In genomic region chr13:48304132-48304876, GRCh38 we compare ENCODE assay signal across 8 cellular contexts. TPM values are rescaled to one million over a fixed set of nuclear protein-coding genes. Genes with fewer than 3 reads are reported as not detected.
DNase-seq lines count a peak whose midpoint lies in the region; ATAC-seq and TF ChIP-seq lines count a peak whose summit lies in the region.

No MANE protein-coding gene starts in this region.

- H3K36me3 ChIP-seq in IMR-90 (ENCODE audit: control insufficient read depth, insufficient read depth, low read length) (no peaks in the 10 kb centered on the region), mucosa of rectum (ENCODE audit: control insufficient read depth in 2 of 2, insufficient read depth in 2 of 2, low read length in 2 of 2) (no peaks in the 10 kb centered on the region), vagina (no peaks in the 10 kb centered on the region)

- 0 out of 2 replicates have a peak, but pooled peaks have one; percentile 3 for TF ChIP-seq CTCF in IMR-90 (conservative IDR thresholded peaks at IDR 0.05; ENCODE audit: low read depth, low read length)
- TF ChIP-seq CTCF in VCaP (conservative IDR thresholded peaks at IDR 0.05): no peak
- TF ChIP-seq CTCF in vagina (IDR thresholded peaks at IDR 0.05): no peak

- peak overlapping the region; percentile 7 for H3K14ac ChIP-seq in IMR-90 (replicated peaks; ENCODE audit: low read depth, low read length)

- no peak overlapping the region for H2BK120ac ChIP-seq in IMR-90 (ENCODE audit: low read depth, low read length)

- peaks cover 5% of the 10 kb centered on the region; the same call in 1 of the 2 replicates for H4K20me1 ChIP-seq in IMR-90 (ENCODE audit: insufficient read depth, low read length)

- H3K4me2 ChIP-seq in IMR-90 (ENCODE audit: low read depth, low read length): peak overlapping the region; percentile 98

- H3K27me3 ChIP-seq in IMR-90 (ENCODE audit: control insufficient read depth, insufficient read depth, low read length) (no peaks in the 10 kb centered on the region), mucosa of rectum (ENCODE audit: control insufficient read depth in 2 of 2, insufficient read depth in 2 of 2, low read length in 2 of 2) (no peaks in the 10 kb centered on the region), vagina (no peaks in the 10 kb centered on the region)

- peak overlapping the region; percentile 64 for H2BK5ac ChIP-seq in IMR-90 (ENCODE audit: low read depth, low read length, poor library complexity, severe bottlenecking)

- peak overlapping the region; percentile 51 for H3K56ac ChIP-seq in IMR-90 (ENCODE audit: extremely low read depth, insufficient read depth, low read length)

- no peak overlapping the region for H2BK15ac ChIP-seq in IMR-90 (ENCODE audit: low read depth, low read length)

- peak overlapping the region; percentile 14 for H4K5ac ChIP-seq in IMR-90 (ENCODE audit: low read depth, low read length)

- CTCF ChIA-PET in IMR-90 (lab: Yijun Ruan, JAX): interaction anchor here (0.5 kb wide), 1 partner anchor 661 kb away, joined by 4 read pairs; no protein-coding TSS in a partner anchor

- peak overlapping the region; percentile 18; the same call in 1 of the 2 replicates for H3K18ac ChIP-seq in IMR-90 (ENCODE audit: low read depth, low read length)

- POLR2A ChIA-PET in IMR-90 (lab: Charles Lee; ENCODE audit: unreplicated experiment): no interaction called here

- no peak for TF ChIP-seq POLR2A in IMR-90 (IDR thresholded peaks at IDR 0.05; ENCODE audit: low read depth, low read length)
- TF ChIP-seq POLR2A in erythroblast (IDR thresholded peaks at IDR 0.05; ENCODE audit: low read length): no peak
- TF ChIP-seq POLR2A in vagina (IDR thresholded peaks at IDR 0.05): no peak

- WGBS in IMR-90 (ENCODE audit: extremely low coverage in 2 of 2, insufficient read length in 1 of 2), 2 experiments: 0% methylated on average over 19 of the region's 37 CpGs; no CpG with 5 or more reads in 1 of the 2 experiments

- TF ChIP-seq RAD21 in IMR-90 (IDR thresholded peaks at IDR 0.05; ENCODE audit: low read length): no peak

- peak overlapping the region; percentile 68 for H3K27ac ChIP-seq in IMR-90 (ENCODE audit: insufficient read depth, low read length)
- H3K27ac ChIP-seq in VCaP: peak overlapping the region; percentile 89
- peak overlapping the region; percentile 97 to 99 for H3K27ac ChIP-seq in mucosa of rectum (ENCODE audit: low read depth in 2 of 2, low read length in 2 of 2)
- peak overlapping the region; percentile 99 for H3K27ac ChIP-seq in vagina

- H3K4ac ChIP-seq in IMR-90 (ENCODE audit: low read depth, low read length): peak overlapping the region; percentile 62

- H3K4me1 ChIP-seq in IMR-90 (ENCODE audit: control insufficient read depth, insufficient read depth, low read length) (no peaks in the 10 kb centered on the region), mucosa of rectum (ENCODE audit: control insufficient read depth in 2 of 2, insufficient read depth in 2 of 2, low read length in 2 of 2) (peaks cover 4 to 11% of the 10 kb centered on the region in 2 donors), vagina (peaks cover 40% of the 10 kb centered on the region)

- H3K79me1 ChIP-seq in IMR-90 (ENCODE audit: low read depth in 1 of 2, low read length in 2 of 2): peaks cover 0 to 19% of the 10 kb centered on the region in 2 experiments; a peak in 2 of 4 replicates

- H3K9me3 ChIP-seq in IMR-90 (ENCODE audit: control insufficient read depth, insufficient read depth, low read length): no peaks in the 10 kb centered on the region
- H3K9me3 ChIP-seq in mucosa of rectum (ENCODE audit: control insufficient read depth in 2 of 2, low read length in 2 of 2): no peaks in the 10 kb centered on the region
- no peaks in the 10 kb centered on the region for H3K9me3 ChIP-seq in vagina

- no peaks in the 10 kb centered on the region; the same call in 1 of the 2 replicates for H3K9me1 ChIP-seq in IMR-90 (ENCODE audit: insufficient read depth, low read length)

- intact Hi-C loops in IMR-90 (cut with micrococcal nuclease): loop anchor here (1.0 to 2.0 kb wide), 2 partner anchors 70 to 465 kb away; no protein-coding TSS in a partner anchor
- intact Hi-C loops in vagina (cut with DNase I): loop anchor here (5.0 to 10.0 kb wide), 3 partner anchors 110 to 210 kb away; partner anchors contain the start of genes LPAR6 and MED4

- H3K9ac ChIP-seq in IMR-90 (ENCODE audit: low read depth, low read length): peak overlapping the region; percentile 79
- peak overlapping the region; percentile 85 to 97 for H3K9ac ChIP-seq in mucosa of rectum (ENCODE audit: low read depth in 1 of 2, low read length in 2 of 2)

- peak in 4 of 6 experiments; percentile 28 to 74 (median 46) for DNase-seq in stimulated activated naive CD4-positive, alpha-beta T cell (lab: John Stamatoyannopoulos, UW)
- DNase-seq in stimulated activated naive CD4-positive, alpha-beta T cell treated with Interleukin-2 at 50 U/mL for 16 hours (lab: John Stamatoyannopoulos, UW): no peak
- DNase-seq in IMR-90 (peak; percentile 55), erythroblast (lab: John Stamatoyannopoulos, UW) (peak; percentile 62 to 72), vagina (ENCODE audit: extremely low spot score in 2 of 2) (no peak)

- peak overlapping the region; percentile 98 for H2AK9ac ChIP-seq in IMR-90 (replicated peaks; ENCODE audit: low read depth, low read length, poor library complexity)

- H3K4me3 ChIP-seq in IMR-90 (ENCODE audit: insufficient read depth, low read depth, low read length): peak overlapping the region; percentile 59
- peak overlapping the region; percentile 90 to 96 for H3K4me3 ChIP-seq in mucosa of rectum (ENCODE audit: low read length in 2 of 2)
- H3K4me3 ChIP-seq in vagina: peak overlapping the region; percentile 90 to 98

- peak overlapping the region; percentile 93 for H2AFZ ChIP-seq in IMR-90 (replicated peaks; ENCODE audit: low read length, poor library complexity)

- H3K23ac ChIP-seq in IMR-90 (ENCODE audit: low read depth, low read length): peak overlapping the region; percentile 82

- 0 out of 2 replicates have a peak overlapping the region, but pooled peaks have one; percentile 54 for H4K91ac ChIP-seq in IMR-90 (ENCODE audit: insufficient read depth, low read depth, low read length)

- no peak overlapping the region for H2AK5ac ChIP-seq in IMR-90 (ENCODE audit: low read depth, low read length)

- no TSS peak for BruUV-seq in IMR-90 (replicated peaks; lab: Mats Ljungman, UMichigan)

- dilution Hi-C loops in IMR-90 (cut with HindIII; ENCODE audit: low sequenced_read_pairs, unreplicated experiment): no loop called here

- no peak overlapping the region for H2BK20ac ChIP-seq in IMR-90 (ENCODE audit: low read depth, low read length)

- in situ Hi-C loops in IMR-90 (cut with MboI; ENCODE audit: low sequenced_read_pairs): no loop called here

- peak overlapping the region; percentile 2 to 4; a peak in 2 of 4 replicates for H4K8ac ChIP-seq in IMR-90 (ENCODE audit: low read depth in 2 of 2, low read length in 2 of 2)

- ATAC-seq in GM21786 (IDR thresholded peaks at IDR 0.05; ENCODE audit: unreplicated experiment) (peak; percentile 75), IMR-90 (ENCODE audit: low read depth) (peak; percentile 27)

TF ChIP-seq in IMR-90, 13 proteins besides CTCF, POLR2A, EP300 and RAD21:
- no peak for TF ChIP-seq FOS (IDR thresholded peaks at IDR 0.05; ENCODE audit: low read depth, low read length)
- TF ChIP-seq RCOR1 (IDR thresholded peaks at IDR 0.05; ENCODE audit: insufficient replicate concordance, low read length): no peak
- TF ChIP-seq RFX5 (IDR thresholded peaks at IDR 0.05; ENCODE audit: low read depth, low read length): no peak
- no peak for TF ChIP-seq USF2 (IDR thresholded peaks at IDR 0.05; ENCODE audit: low read depth, low read length)
- no peak for TF ChIP-seq MAZ (IDR thresholded peaks at IDR 0.05; ENCODE audit: borderline replicate concordance, low read depth, low read length)
- no peak for TF ChIP-seq CHD1 (IDR thresholded peaks at IDR 0.05; ENCODE audit: low read depth, low read length)
- no peak for TF ChIP-seq MXI1 (IDR thresholded peaks at IDR 0.05; ENCODE audit: borderline replicate concordance, low read depth, low read length)
- TF ChIP-seq CEBPB (IDR thresholded peaks at IDR 0.05; ENCODE audit: low read depth, low read length): no peak
- no peak for TF ChIP-seq MAFK (IDR thresholded peaks at IDR 0.05; ENCODE audit: low read depth, low read length)
- TF ChIP-seq BHLHE40 (IDR thresholded peaks at IDR 0.05; ENCODE audit: low read depth, low read length): no peak
- TF ChIP-seq SMC3 (IDR thresholded peaks at IDR 0.05; ENCODE audit: low read depth, low read length): no peak
- no peak for TF ChIP-seq ELK1 (IDR thresholded peaks at IDR 0.05; ENCODE audit: borderline replicate concordance, low read depth, low read length)
- no peak for TF ChIP-seq NFE2L2 (IDR thresholded peaks at IDR 0.05; ENCODE audit: low read depth, low read length)
TF ChIP-seq in IMR-90: peak in this region for 0.

RNA-seq across cellular contexts. Expression of gene RB1, which starts 0.8 kb away (rescaled TPM):
- 15.4 and 23.1 TPM in 2 replicates for total RNA-seq in IMR-90 (2012; rRNA removed)
- 8.4 and 11.4 TPM in 2 replicates for polyA plus RNA-seq in IMR-90 (2012; rRNA removed)
- polyA plus RNA-seq in IMR-90 (2012; cell fraction: cytosol; rRNA removed): 2.6 and 3.3 TPM in 2 replicates
- polyA plus RNA-seq in IMR-90 (2012; cell fraction: nucleus; rRNA removed; ENCODE audit: low replicate concordance): 2.8 and 9.5 TPM in 2 replicates
- total RNA-seq in vagina: 34.4 TPM

Comparison
In these comparisons a context has a peak if more than half of its experiments do, and no peak if none do; other contexts are left out.
1. DNase-seq: peak in stimulated activated naive CD4-positive, alpha-beta T cell (4 of 6), IMR-90 (single experiment) and erythroblast (2 of 2); none in stimulated activated naive CD4-positive, alpha-beta T cell treated with Interleukin-2 at 50 U/mL for 16 hours (single experiment) and vagina (0 of 2).
2. Peak in every context shown above with its lines, with median percentiles within 50 percentile points of each other: H3K27ac ChIP-seq and H3K4me3 ChIP-seq.